Comparison of ENCODE assay signal across 9 cellular contexts in the genomic region with DNA sequence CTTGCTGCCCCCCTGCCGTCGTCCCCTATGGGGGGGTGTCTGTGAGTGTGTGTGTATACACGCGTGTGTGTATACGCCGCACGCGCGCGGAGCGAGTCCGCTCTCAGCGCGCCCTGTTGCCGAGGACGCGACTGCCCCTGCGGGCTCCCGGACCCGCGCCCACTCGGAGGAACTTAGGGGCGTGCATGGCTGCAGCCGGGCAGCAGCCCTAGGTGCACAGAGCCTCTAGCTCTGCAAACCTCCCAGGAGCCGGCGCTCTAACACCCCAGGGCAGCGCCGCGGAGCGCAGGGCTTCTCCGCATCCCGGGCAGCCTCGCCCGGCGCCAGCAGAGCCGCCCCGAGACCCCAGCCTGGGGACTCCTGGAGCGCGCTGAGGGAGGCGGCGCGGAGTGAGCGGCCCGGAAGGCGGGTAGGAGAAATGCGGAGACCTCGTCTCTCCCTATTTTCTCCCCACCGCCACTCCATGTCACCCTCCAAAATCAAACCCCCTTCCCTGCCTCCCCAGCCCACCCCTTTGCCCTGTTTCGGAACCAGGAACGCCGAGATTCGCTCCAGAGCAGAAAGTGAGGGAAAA. TPM values are rescaled to one million over a fixed set of nuclear protein-coding genes. Genes with fewer than 3 reads are reported as not detected.
DNase-seq lines count a peak whose midpoint lies in the region; ATAC-seq, FAIRE-seq and TF ChIP-seq lines count a peak whose summit lies in the region.
"Had no signal": no experiment of that assay in that cellular context is flagged by ENCODE, and none has a peak within 500 bp of the region (broad histone marks: within the 10 kb centered on the region; RNA-seq: fewer than 3 reads in every experiment).

No MANE protein-coding gene starts in this region.

- H3K4me1 ChIP-seq in Peyer's patch = peaks cover 0 to 25% (median 20%) of the 10 kb centered on the region in 4 donors

- no peak for TF ChIP-seq POLR2A in Peyer's patch (IDR thresholded peaks at IDR 0.05)

- DNase-seq in NCI-H1436 (lab: John Stamatoyannopoulos, UW) = peak; percentile 36
- no peak for DNase-seq in NCI-H1436 treated with DMSO at 0.1 percent for 48 hours (lab: John Stamatoyannopoulos, UW)
- peak; percentile 48 to 69 (median 63) for DNase-seq in Peyer's patch
- DNase-seq in astrocyte of the cerebellum (ENCODE audit: low read depth) = no peak
- peak; percentile 69 for DNase-seq in sciatic nerve (ENCODE audit: low spot score)
- DNase-seq in D721Med (ENCODE audit: insufficient read length, low spot score) = no peak

- FAIRE-seq in D721Med (lab: Jason Lieb, UNC) = no peak
- FAIRE-seq: G401.6 had no signal

- peak; percentile 34 for ATAC-seq in HG02610 (IDR thresholded peaks at IDR 0.05; ENCODE audit: unreplicated experiment)
- peak; percentile 48 for ATAC-seq in sciatic nerve

- intact Hi-C loops in sciatic nerve (cut with DNase I) = loop anchor here (5.0 kb wide), 1 partner anchor 86 kb away; no protein-coding TSS in a partner anchor

- no peaks in the 10 kb centered on the region for H3K9me3 ChIP-seq in Peyer's patch

- H3K27me3 ChIP-seq in Peyer's patch = no peaks in the 10 kb centered on the region

- in situ Hi-C loops in astrocyte of the cerebellum (cut with HindIII; ENCODE audit: low sequenced_read_pairs) = no loop called here

- TF ChIP-seq CTCF in Peyer's patch (IDR thresholded peaks at IDR 0.05) = no peak
- peak; percentile 14 for TF ChIP-seq CTCF in astrocyte of the cerebellum (IDR thresholded peaks at IDR 0.05; ENCODE audit: low read depth, low read length, missing control alignments)
- TF ChIP-seq CTCF in D721Med (IDR thresholded peaks at IDR 0.05; ENCODE audit: insufficient read depth, missing control alignments) = no peak

- peaks cover 0 to 16% (median 0%) of the 10 kb centered on the region in 3 donors for H3K36me3 ChIP-seq in Peyer's patch

- H3K27ac ChIP-seq in Peyer's patch = peak overlapping the region; percentile 85 to 94 (median 88)

- peak overlapping the region; percentile 59 to 96 (median 90) for H3K4me3 ChIP-seq in Peyer's patch
- peak overlapping the region; percentile 94 for H3K4me3 ChIP-seq in astrocyte of the cerebellum (ENCODE audit: low read depth, low read length)
- peak overlapping the region; percentile 39 for H3K4me3 ChIP-seq in iPS-11a (ENCODE audit: low read depth, low read length)

RNA-seq across cellular contexts. Expression of a gene that starts 0.6 kb away (rescaled TPM):
- total RNA-seq in Peyer's patch (10 to 100 TPM in 3 of 4 donors, 1 to 10 TPM in 1; 9.5 to 36.3 (median 23.0) TPM), sciatic nerve (81.2 TPM)

Comparison
In these comparisons a context has a peak if more than half of its experiments do, and no peak if none do; other contexts are left out.
1. DNase-seq: peak in NCI-H1436 (single experiment), Peyer's patch (3 of 3) and sciatic nerve (single experiment); none in NCI-H1436 treated with DMSO at 0.1 percent for 48 hours (single experiment), astrocyte of the cerebellum (single experiment) and D721Med (single experiment).
2. H3K4me3 ChIP-seq: peak in every context shown above with its lines; median percentile 94 in astrocyte of the cerebellum; 90 in Peyer's patch; 39 in iPS-11a.